Comparison of ENCODE assay signal across 1 cellular context in the genomic region with DNA sequence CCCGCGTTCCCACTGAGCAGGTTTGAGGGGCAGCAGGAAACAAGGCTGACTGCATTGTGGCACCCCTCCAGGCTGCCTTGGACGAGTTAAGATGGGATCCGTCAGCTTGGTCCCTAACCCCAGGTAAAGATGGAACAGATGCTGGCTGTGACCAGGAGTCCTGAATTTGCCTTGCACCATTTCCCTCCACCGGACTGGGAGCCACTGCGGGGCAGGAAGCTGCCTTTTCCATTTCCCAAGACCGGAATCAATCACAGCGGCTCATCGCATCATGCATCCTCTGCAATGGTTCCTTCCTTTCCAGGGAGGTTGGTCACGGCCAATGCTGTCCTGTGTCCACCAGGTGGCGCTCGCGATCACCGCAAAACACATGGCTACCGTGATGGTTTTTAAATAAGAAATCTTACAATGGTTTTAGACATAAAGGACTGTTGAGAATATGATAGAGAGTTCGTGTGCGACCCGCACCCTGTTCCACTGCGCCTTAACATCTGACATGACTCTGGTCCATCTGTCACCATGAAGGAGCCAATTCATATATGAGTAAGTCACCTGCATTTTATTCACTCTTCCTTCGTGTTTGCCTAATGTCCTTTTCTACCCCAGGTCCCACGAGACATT.
A peak's percentile ranks its signal among the peaks of the same experiment; 100 is the strongest.
TF ChIP-seq lines count a peak whose summit lies in the region.

No MANE protein-coding gene starts in this region.

TF ChIP-seq in K562, 482 proteins besides CTCF, POLR2A, EP300 and RAD21 (continued from another document and continues in another):
- TF ChIP-seq CBFB (CRISPR knock-in tag; IDR thresholded peaks at IDR 0.05) (peak; percentile 34; the same call in 1 of the 2 replicates), EP400 (IDR thresholded peaks at IDR 0.05) (no peak), RBM39 (optimal IDR thresholded peaks at IDR 0.05; ENCODE audit: low read depth, low read length) (peak; percentile 38), HDAC2 (IDR thresholded peaks at IDR 0.05) (0 out of 2 replicates have a peak, but pooled peaks have one; percentile 64), ZNF24 (IDR thresholded peaks at IDR 0.05) (peak; percentile 82; the same call in 1 of the 2 replicates), HDAC1 (IDR thresholded peaks at IDR 0.05) (peak in 1 of 2 experiments; percentile 30; a peak in 1 of 4 replicates), PHF21A (IDR thresholded peaks at IDR 0.05; ENCODE audit: borderline replicate concordance, low read depth) (peak; percentile 83; the same call in 1 of the 2 replicates), CTBP1 (IDR thresholded peaks at IDR 0.05; ENCODE audit: borderline replicate concordance) (peak; percentile 89), TCF3 (CRISPR knock-in tag; IDR thresholded peaks at IDR 0.05) (peak; percentile 30; the same call in 1 of the 2 replicates), MBD1 (CRISPR knock-in tag; IDR thresholded peaks at IDR 0.05) (0 out of 2 replicates have a peak, but pooled peaks have one; percentile 66), JUN (IDR thresholded peaks at IDR 0.05; ENCODE audit: borderline replicate concordance, low read depth, low read length) (no peak), JUN (CRISPR knock-in tag; IDR thresholded peaks at IDR 0.05; ENCODE audit: borderline replicate concordance) (peak; percentile 67; the same call in 1 of the 2 replicates), CC2D1A (IDR thresholded peaks at IDR 0.05) (peak; percentile 82), ARID2 (IDR thresholded peaks at IDR 0.05) (peak; percentile 95), ATF3 (IDR thresholded peaks at IDR 0.05) (no peak), ATF3 (CRISPR knock-in tag; conservative IDR thresholded peaks at IDR 0.05) (0 out of 2 replicates have a peak, but pooled peaks have one; percentile 35), ESRRA (IDR thresholded peaks at IDR 0.05; ENCODE audit: borderline replicate concordance, low read depth) (peak; percentile 35; the same call in 1 of the 2 replicates), STAG1 (CRISPR knock-in tag; IDR thresholded peaks at IDR 0.05; ENCODE audit: borderline replicate concordance) (peak; percentile 70; the same call in 1 of the 2 replicates), CREM (IDR thresholded peaks at IDR 0.05; ENCODE audit: low read depth) (peak; percentile 45; the same call in 1 of the 2 replicates), MAFK (IDR thresholded peaks at IDR 0.05; ENCODE audit: low read length) (no peak), MAZ (CRISPR knock-in tag; conservative IDR thresholded peaks at IDR 0.05 in 1 of 2, IDR thresholded peaks at IDR 0.05 in 1 of 2) (0 out of 4 replicates have a peak, but pooled peaks of 1 of the 2 experiments have one; percentile 22), SUPT5H (IDR thresholded peaks at IDR 0.05) (no peak), COPS2 (conservative IDR thresholded peaks at IDR 0.05) (no peak), RB1 (IDR thresholded peaks at IDR 0.05; ENCODE audit: low read depth) (peak; percentile 41; the same call in 1 of the 2 replicates), CEBPB (tag; IDR thresholded peaks at IDR 0.05) (peak; percentile 24; the same call in 1 of the 2 replicates), MYC (IDR thresholded peaks at IDR 0.05; ENCODE audit: low read depth, low read length) (peak; percentile 31; the same call in 1 of the 2 replicates), MYC (CRISPR knock-in tag; IDR thresholded peaks at IDR 0.05; ENCODE audit: borderline replicate concordance, low read depth) (no peak), NFE2 (IDR thresholded peaks at IDR 0.05; ENCODE audit: low read depth) (no peak), CXXC5 (CRISPR knock-in tag; IDR thresholded peaks at IDR 0.05) (peak; percentile 26; the same call in 1 of the 2 replicates), KDM1A (IDR thresholded peaks at IDR 0.05) (peak; percentile 85 to 89), ZEB2 (IDR thresholded peaks at IDR 0.05) (0 out of 2 replicates have a peak, but pooled peaks have one; percentile 18), SMC3 (conservative IDR thresholded peaks at IDR 0.05; ENCODE audit: insufficient read depth, low read depth, low read length) (peak; percentile 94)
- TF ChIP-seq, protein P1, sequence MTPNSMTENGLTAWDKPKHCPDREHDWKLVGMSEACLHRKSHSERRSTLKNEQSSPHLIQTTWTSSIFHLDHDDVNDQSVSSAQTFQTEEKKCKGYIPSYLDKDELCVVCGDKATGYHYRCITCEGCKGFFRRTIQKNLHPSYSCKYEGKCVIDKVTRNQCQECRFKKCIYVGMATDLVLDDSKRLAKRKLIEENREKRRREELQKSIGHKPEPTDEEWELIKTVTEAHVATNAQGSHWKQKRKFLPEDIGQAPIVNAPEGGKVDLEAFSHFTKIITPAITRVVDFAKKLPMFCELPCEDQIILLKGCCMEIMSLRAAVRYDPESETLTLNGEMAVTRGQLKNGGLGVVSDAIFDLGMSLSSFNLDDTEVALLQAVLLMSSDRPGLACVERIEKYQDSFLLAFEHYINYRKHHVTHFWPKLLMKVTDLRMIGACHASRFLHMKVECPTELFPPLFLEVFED (CRISPR knock-in tag; conservative IDR thresholded peaks at IDR 0.05), result no peak
- TF ChIP-seq, protein P2, sequence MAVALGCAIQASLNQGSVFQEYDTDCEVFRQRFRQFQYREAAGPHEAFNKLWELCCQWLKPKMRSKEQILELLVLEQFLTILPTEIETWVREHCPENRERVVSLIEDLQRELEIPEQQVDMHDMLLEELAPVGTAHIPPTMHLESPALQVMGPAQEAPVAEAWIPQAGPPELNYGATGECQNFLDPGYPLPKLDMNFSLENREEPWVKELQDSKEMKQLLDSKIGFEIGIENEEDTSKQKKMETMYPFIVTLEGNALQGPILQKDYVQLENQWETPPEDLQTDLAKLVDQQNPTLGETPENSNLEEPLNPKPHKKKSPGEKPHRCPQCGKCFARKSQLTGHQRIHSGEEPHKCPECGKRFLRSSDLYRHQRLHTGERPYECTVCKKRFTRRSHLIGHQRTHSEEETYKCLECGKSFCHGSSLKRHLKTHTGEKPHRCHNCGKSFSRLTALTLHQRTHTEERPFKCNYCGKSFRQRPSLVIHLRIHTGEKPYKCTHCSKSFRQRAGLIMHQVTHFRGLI (CRISPR knock-in tag; IDR thresholded peaks at IDR 0.05), result no peak
- TF ChIP-seq, protein P3, sequence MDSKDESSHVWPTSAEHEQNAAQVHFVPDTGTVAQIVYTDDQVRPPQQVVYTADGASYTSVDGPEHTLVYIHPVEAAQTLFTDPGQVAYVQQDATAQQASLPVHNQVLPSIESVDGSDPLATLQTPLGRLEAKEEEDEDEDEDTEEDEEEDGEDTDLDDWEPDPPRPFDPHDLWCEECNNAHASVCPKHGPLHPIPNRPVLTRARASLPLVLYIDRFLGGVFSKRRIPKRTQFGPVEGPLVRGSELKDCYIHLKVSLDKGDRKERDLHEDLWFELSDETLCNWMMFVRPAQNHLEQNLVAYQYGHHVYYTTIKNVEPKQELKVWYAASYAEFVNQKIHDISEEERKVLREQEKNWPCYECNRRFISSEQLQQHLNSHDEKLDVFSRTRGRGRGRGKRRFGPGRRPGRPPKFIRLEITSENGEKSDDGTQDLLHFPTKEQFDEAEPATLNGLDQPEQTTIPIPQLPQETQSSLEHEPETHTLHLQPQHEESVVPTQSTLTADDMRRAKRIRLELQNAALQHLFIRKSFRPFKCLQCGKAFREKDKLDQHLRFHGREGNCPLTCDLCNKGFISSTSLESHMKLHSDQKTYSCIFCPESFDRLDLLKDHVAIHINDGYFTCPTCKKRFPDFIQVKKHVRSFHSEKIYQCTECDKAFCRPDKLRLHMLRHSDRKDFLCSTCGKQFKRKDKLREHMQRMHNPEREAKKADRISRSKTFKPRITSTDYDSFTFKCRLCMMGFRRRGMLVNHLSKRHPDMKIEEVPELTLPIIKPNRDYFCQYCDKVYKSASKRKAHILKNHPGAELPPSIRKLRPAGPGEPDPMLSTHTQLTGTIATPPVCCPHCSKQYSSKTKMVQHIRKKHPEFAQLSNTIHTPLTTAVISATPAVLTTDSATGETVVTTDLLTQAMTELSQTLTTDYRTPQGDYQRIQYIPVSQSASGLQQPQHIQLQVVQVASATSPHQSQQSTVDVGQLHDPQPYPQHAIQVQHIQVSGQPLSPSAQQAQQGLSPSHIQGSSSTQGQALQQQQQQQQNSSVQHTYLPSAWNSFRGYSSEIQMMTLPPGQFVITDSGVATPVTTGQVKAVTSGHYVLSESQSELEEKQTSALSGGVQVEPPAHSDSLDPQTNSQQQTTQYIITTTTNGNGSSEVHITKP (IDR thresholded peaks at IDR 0.05; ENCODE audit: partially characterized antibody), result peak; percentile 87
- TF ChIP-seq, protein P4, sequence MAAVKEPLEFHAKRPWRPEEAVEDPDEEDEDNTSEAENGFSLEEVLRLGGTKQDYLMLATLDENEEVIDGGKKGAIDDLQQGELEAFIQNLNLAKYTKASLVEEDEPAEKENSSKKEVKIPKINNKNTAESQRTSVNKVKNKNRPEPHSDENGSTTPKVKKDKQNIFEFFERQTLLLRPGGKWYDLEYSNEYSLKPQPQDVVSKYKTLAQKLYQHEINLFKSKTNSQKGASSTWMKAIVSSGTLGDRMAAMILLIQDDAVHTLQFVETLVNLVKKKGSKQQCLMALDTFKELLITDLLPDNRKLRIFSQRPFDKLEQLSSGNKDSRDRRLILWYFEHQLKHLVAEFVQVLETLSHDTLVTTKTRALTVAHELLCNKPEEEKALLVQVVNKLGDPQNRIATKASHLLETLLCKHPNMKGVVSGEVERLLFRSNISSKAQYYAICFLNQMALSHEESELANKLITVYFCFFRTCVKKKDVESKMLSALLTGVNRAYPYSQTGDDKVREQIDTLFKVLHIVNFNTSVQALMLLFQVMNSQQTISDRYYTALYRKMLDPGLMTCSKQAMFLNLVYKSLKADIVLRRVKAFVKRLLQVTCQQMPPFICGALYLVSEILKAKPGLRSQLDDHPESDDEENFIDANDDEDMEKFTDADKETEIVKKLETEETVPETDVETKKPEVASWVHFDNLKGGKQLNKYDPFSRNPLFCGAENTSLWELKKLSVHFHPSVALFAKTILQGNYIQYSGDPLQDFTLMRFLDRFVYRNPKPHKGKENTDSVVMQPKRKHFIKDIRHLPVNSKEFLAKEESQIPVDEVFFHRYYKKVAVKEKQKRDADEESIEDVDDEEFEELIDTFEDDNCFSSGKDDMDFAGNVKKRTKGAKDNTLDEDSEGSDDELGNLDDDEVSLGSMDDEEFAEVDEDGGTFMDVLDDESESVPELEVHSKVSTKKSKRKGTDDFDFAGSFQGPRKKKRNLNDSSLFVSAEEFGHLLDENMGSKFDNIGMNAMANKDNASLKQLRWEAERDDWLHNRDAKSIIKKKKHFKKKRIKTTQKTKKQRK (IDR thresholded peaks at IDR 0.05; ENCODE audit: borderline replicate concordance, low read depth, low read length), result no peak
- TF ChIP-seq, protein P5, sequence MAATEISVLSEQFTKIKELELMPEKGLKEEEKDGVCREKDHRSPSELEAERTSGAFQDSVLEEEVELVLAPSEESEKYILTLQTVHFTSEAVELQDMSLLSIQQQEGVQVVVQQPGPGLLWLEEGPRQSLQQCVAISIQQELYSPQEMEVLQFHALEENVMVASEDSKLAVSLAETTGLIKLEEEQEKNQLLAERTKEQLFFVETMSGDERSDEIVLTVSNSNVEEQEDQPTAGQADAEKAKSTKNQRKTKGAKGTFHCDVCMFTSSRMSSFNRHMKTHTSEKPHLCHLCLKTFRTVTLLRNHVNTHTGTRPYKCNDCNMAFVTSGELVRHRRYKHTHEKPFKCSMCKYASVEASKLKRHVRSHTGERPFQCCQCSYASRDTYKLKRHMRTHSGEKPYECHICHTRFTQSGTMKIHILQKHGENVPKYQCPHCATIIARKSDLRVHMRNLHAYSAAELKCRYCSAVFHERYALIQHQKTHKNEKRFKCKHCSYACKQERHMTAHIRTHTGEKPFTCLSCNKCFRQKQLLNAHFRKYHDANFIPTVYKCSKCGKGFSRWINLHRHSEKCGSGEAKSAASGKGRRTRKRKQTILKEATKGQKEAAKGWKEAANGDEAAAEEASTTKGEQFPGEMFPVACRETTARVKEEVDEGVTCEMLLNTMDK (IDR thresholded peaks at IDR 0.05; ENCODE audit: borderline replicate concordance, insufficient read depth, low read depth, low read length, poor library complexity, severe bottlenecking), result peak; percentile 14
- TF ChIP-seq, protein P6, sequence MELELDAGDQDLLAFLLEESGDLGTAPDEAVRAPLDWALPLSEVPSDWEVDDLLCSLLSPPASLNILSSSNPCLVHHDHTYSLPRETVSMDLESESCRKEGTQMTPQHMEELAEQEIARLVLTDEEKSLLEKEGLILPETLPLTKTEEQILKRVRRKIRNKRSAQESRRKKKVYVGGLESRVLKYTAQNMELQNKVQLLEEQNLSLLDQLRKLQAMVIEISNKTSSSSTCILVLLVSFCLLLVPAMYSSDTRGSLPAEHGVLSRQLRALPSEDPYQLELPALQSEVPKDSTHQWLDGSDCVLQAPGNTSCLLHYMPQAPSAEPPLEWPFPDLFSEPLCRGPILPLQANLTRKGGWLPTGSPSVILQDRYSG (tag; conservative IDR thresholded peaks at IDR 0.05; ENCODE audit: low read depth), result no peak
- TF ChIP-seq, protein P7, sequence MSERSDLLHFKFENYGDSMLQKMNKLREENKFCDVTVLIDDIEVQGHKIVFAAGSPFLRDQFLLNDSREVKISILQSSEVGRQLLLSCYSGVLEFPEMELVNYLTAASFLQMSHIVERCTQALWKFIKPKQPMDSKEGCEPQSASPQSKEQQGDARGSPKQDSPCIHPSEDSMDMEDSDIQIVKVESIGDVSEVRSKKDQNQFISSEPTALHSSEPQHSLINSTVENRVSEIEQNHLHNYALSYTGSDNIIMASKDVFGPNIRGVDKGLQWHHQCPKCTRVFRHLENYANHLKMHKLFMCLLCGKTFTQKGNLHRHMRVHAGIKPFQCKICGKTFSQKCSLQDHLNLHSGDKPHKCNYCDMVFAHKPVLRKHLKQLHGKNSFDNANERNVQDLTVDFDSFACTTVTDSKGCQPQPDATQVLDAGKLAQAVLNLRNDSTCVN (CRISPR knock-in tag; IDR thresholded peaks at IDR 0.05), result 0 out of 2 replicates have a peak, but pooled peaks have one; percentile 30
